In genomic region chr4:2284934-2285664, GRCh38 we compare ENCODE assay signal across 10 cellular contexts. TPM values are rescaled to one million over a fixed set of nuclear protein-coding genes. Genes with fewer than 3 reads are reported as not detected.
DNase-seq lines count a peak whose midpoint lies in the region; ATAC-seq, FAIRE-seq and TF ChIP-seq lines count a peak whose summit lies in the region.
"Had no signal": no experiment of that assay in that cellular context is flagged by ENCODE, and none has a peak within 500 bp of the region (broad histone marks: within the 10 kb centered on the region; RNA-seq: fewer than 3 reads in every experiment).

No MANE protein-coding gene starts in this region.

- FAIRE-seq in astrocyte (lab: Jason Lieb, UNC): peak; percentile 56

- H3K36me3 ChIP-seq in astrocyte (ENCODE audit: insufficient read depth, low read length): no peaks in the 10 kb centered on the region
- H3K36me3 ChIP-seq: neutrophil had no signal

- peaks cover 3% of the 10 kb centered on the region for H3K27me3 ChIP-seq in astrocyte (ENCODE audit: insufficient read depth, low read length)

- CTCF ChIA-PET in activated CD4-positive, alpha-beta memory T cell treated with anti-CD3 and anti-CD28 coated beads, Interleukin-2, amount 10 ng/mL, durations not matched to agents 7 days and 5 days (lab: Charles Lee): no interaction called here

- H3K27me3 Mint-ChIP-seq in astrocyte (ENCODE audit: low read depth, unreplicated experiment) (peaks cover 21% of the 10 kb centered on the region), type B pancreatic cell (peaks cover 3% of the 10 kb centered on the region)
- no peaks in the 10 kb centered on the region for H3K27me3 Mint-ChIP-seq in activated CD4-positive, alpha-beta memory T cell treated with anti-CD3 and anti-CD28 coated beads, Interleukin-2, amount 10 ng/mL, durations not matched to agents 7 days and 5 days

- H3K9me3 Mint-ChIP-seq in astrocyte (ENCODE audit: unreplicated experiment): no peaks in the 10 kb centered on the region
- no peaks in the 10 kb centered on the region for H3K9me3 Mint-ChIP-seq in activated CD4-positive, alpha-beta memory T cell treated with anti-CD3 and anti-CD28 coated beads, Interleukin-2, amount 10 ng/mL, durations not matched to agents 7 days and 5 days
- H3K9me3 Mint-ChIP-seq in type B pancreatic cell: no peaks in the 10 kb centered on the region

- H3K27ac ChIP-seq in astrocyte (ENCODE audit: low read depth, low read length): no peak overlapping the region
- no peak overlapping the region for H3K27ac ChIP-seq in caudate nucleus (ENCODE audit: low read depth, low read length)
- H3K27ac ChIP-seq: neutrophil had no signal

- POLR2A ChIA-PET in activated CD4-positive, alpha-beta memory T cell treated with anti-CD3 and anti-CD28 coated beads, Interleukin-2, amount 10 ng/mL, durations not matched to agents 7 days and 5 days (lab: Charles Lee): no interaction called here

- H3K36me3 Mint-ChIP-seq in astrocyte (ENCODE audit: low read depth, unreplicated experiment): no peaks in the 10 kb centered on the region
- H3K36me3 Mint-ChIP-seq in activated CD4-positive, alpha-beta memory T cell treated with anti-CD3 and anti-CD28 coated beads, Interleukin-2, amount 10 ng/mL, durations not matched to agents 7 days and 5 days (ENCODE audit: low read depth): no peaks in the 10 kb centered on the region
- H3K36me3 Mint-ChIP-seq in type B pancreatic cell: no peaks in the 10 kb centered on the region

- H3K27ac Mint-ChIP-seq in astrocyte (ENCODE audit: unreplicated experiment): no peak overlapping the region
- H3K27ac Mint-ChIP-seq in activated CD4-positive, alpha-beta memory T cell treated with anti-CD3 and anti-CD28 coated beads, Interleukin-2, amount 10 ng/mL, durations not matched to agents 7 days and 5 days: no peak overlapping the region
- H3K27ac Mint-ChIP-seq in type B pancreatic cell: no peak overlapping the region

- no peaks in the 10 kb centered on the region for H3K9me3 ChIP-seq in astrocyte (ENCODE audit: insufficient read depth, low read depth, low read length)
- H3K9me3 ChIP-seq: neutrophil had no signal

- TF ChIP-seq CTCF in AG10803 (conservative IDR thresholded peaks at IDR 0.05; ENCODE audit: low read length) (no peak), astrocyte (IDR thresholded peaks at IDR 0.05; ENCODE audit: insufficient read depth, low read depth, low read length) (no peak), type B pancreatic cell (conservative IDR thresholded peaks at IDR 0.05) (no peak)

- no peaks in the 10 kb centered on the region for H3K79me2 ChIP-seq in astrocyte (ENCODE audit: insufficient read depth, low read length)

- H3K4me3 Mint-ChIP-seq in astrocyte (ENCODE audit: unreplicated experiment) (no peak overlapping the region), type B pancreatic cell (no peak overlapping the region)
- H3K4me3 Mint-ChIP-seq in activated CD4-positive, alpha-beta memory T cell treated with anti-CD3 and anti-CD28 coated beads, Interleukin-2, amount 10 ng/mL, durations not matched to agents 7 days and 5 days: no peak overlapping the region

- peak overlapping the region; percentile 56 for H3K4me2 ChIP-seq in astrocyte (ENCODE audit: low read length)

- DNase-seq in AG10803 (ENCODE audit: low read depth) (peak; percentile 58), GM04504 (ENCODE audit: low read depth) (peak; percentile 29), astrocyte (ENCODE audit: low read depth) (peak; percentile 62), left colon (peak; percentile 1 to 4), type B pancreatic cell (ENCODE audit: extremely low spot score, unreplicated experiment) (no peak), caudate nucleus (lab: John Stamatoyannopoulos, UW) (no peak), globus pallidus (ENCODE audit: low spot score) (no peak)
- DNase-seq in activated CD4-positive, alpha-beta memory T cell treated with anti-CD3 and anti-CD28 coated beads, Interleukin-2, amount 10 ng/mL, durations not matched to agents 7 days and 5 days: no peak
- DNase-seq: GF-D8 had no signal

- H3K4me3 ChIP-seq in AG10803 (ENCODE audit: low read length) (no peak overlapping the region), astrocyte (ENCODE audit: insufficient read depth, low read depth, low read length) (no peak overlapping the region)

- H3K9ac ChIP-seq in astrocyte (ENCODE audit: low read length): no peak overlapping the region

- intact Hi-C loops in left colon (cut with DNase I, micrococcal nuclease): no loop called here

- peaks cover 5% of the 10 kb centered on the region for H3K4me1 Mint-ChIP-seq in astrocyte (ENCODE audit: low read depth, unreplicated experiment)
- peaks cover 36% of the 10 kb centered on the region for H3K4me1 Mint-ChIP-seq in activated CD4-positive, alpha-beta memory T cell treated with anti-CD3 and anti-CD28 coated beads, Interleukin-2, amount 10 ng/mL, durations not matched to agents 7 days and 5 days
- H3K4me1 Mint-ChIP-seq in type B pancreatic cell (ENCODE audit: unreplicated experiment): no peaks in the 10 kb centered on the region

- no peaks in the 10 kb centered on the region for H4K20me1 ChIP-seq in astrocyte (ENCODE audit: insufficient read depth, low read length)

- H3K4me1 ChIP-seq in astrocyte (ENCODE audit: insufficient read depth, low read length): peaks cover 11% of the 10 kb centered on the region

- no peak for ATAC-seq in left colon

- H2AFZ ChIP-seq in astrocyte (ENCODE audit: low read depth, low read length): peak overlapping the region; percentile 63

RNA-seq across cellular contexts. Expression of gene MXD4, which starts 23.2 kb away (rescaled TPM):
- total RNA-seq in astrocyte (92.0 and 92.3 TPM in 2 replicates), left colon (10 to 100 TPM; 33.1 to 49.8 TPM), type B pancreatic cell (ENCODE audit: low replicate concordance) (59.8 and 79.9 TPM in 2 replicates)
- 10 to 100 TPM; 26.9 to 29.6 TPM for total RNA-seq in activated CD4-positive, alpha-beta memory T cell treated with anti-CD3 and anti-CD28 coated beads, Interleukin-2, amount 10 ng/mL, durations not matched to agents 7 days and 5 days

RNA-seq across cellular contexts. Expression of gene HAUS3, which starts 43.2 kb away (rescaled TPM):
- total RNA-seq in astrocyte: 9.1 and 10.7 TPM in 2 replicates
- 1 to 10 TPM; 7.7 to 9.7 TPM for total RNA-seq in left colon
- total RNA-seq in activated CD4-positive, alpha-beta memory T cell treated with anti-CD3 and anti-CD28 coated beads, Interleukin-2, amount 10 ng/mL, durations not matched to agents 7 days and 5 days: 10 to 100 TPM; 27.1 to 27.4 TPM
- total RNA-seq in type B pancreatic cell (ENCODE audit: low replicate concordance): 12.3 and 19.7 TPM in 2 replicates

RNA-seq across cellular contexts. Expression of gene POLN, which starts 43.2 kb away (rescaled TPM):
- total RNA-seq in astrocyte: 3.1 and 3.6 TPM in 2 replicates
- total RNA-seq in left colon: 1 to 10 TPM; 1.3 to 3.1 TPM
- total RNA-seq in activated CD4-positive, alpha-beta memory T cell treated with anti-CD3 and anti-CD28 coated beads, Interleukin-2, amount 10 ng/mL, durations not matched to agents 7 days and 5 days: 1 to 10 TPM; 3.3 to 4.0 TPM
- 4.1 and 4.3 TPM in 2 replicates for total RNA-seq in type B pancreatic cell (ENCODE audit: low replicate concordance)

Comparison
In these comparisons a context has a peak if more than half of its experiments do, and no peak if none do; other contexts are left out.
1. DNase-seq: peak in AG10803 (single experiment), GM04504 (single experiment), astrocyte (single experiment) and left colon (2 of 2); none in activated CD4-positive, alpha-beta memory T cell treated with anti-CD3 and anti-CD28 coated beads, Interleukin-2, amount 10 ng/mL, durations not matched to agents 7 days and 5 days (single experiment), type B pancreatic cell (single experiment), caudate nucleus (0 of 61) and globus pallidus (single experiment).